Comparison of ENCODE assay signal across 10 cellular contexts in genomic region chr22:24181088-24181995, GRCh38. TPM values are rescaled to one million over a fixed set of nuclear protein-coding genes. Genes with fewer than 3 reads are reported as not detected.
DNase-seq lines count a peak whose midpoint lies in the region; ATAC-seq, FAIRE-seq and TF ChIP-seq lines count a peak whose summit lies in the region.
"Had no signal": no experiment of that assay in that cellular context is flagged by ENCODE, and none has a peak within 500 bp of the region (broad histone marks: within the 10 kb centered on the region; RNA-seq: fewer than 3 reads in every experiment).

Gene SUSD2 (plus strand): TSS chr22:24181487. CDS start chr22:24181520, 33 bp downstream.

- POLR2A ChIA-PET in HepG2 (lab: Yijun Ruan, JAX) = interaction anchor here (0.7 to 2.2 kb wide), 8 partner anchors 8 to 374 kb away, joined by 3 to 10 read pairs (median 3); partner anchors contain the start of gene MIF

- H3K36me3 ChIP-seq in HepG2 (replicated peaks in 1 of 2; ENCODE audit: control insufficient read depth in 1 of 2, insufficient read depth in 2 of 2, low read length in 2 of 2) (peaks cover 1 to 5% of the 10 kb centered on the region in 2 experiments; a peak in 2 of 5 replicates), transverse colon (peaks cover 0 to 3% (median 0%) of the 10 kb centered on the region in 4 donors)

- no peaks in the 10 kb centered on the region for H3K27me3 ChIP-seq in HepG2 (ENCODE audit: control insufficient read depth in 1 of 2, insufficient read depth in 2 of 2, low read length in 2 of 2)
- H3K27me3 ChIP-seq in transverse colon = no peaks in the 10 kb centered on the region

- intact Hi-C loops in HepG2 (cut with micrococcal nuclease; ENCODE audit: unreplicated experiment) = no loop called here
- intact Hi-C loops in transverse colon (cut with DNase I; ENCODE audit: low total_unique reads) = no loop called here

- FAIRE-seq in HepG2 (lab: Jason Lieb, UNC) = peak; percentile 53

- BruUV-seq in HepG2 (replicated peaks; lab: Mats Ljungman, UMichigan) = no TSS peak

- CTCF ChIA-PET in HepG2 (lab: Yijun Ruan, JAX; ENCODE audit: low intra/inter-chr PET ratio, low total read pairs) = no interaction called here

- H3K4me3 ChIP-seq in HepG2 (replicated peaks in 1 of 3; ENCODE audit: insufficient read depth in 1 of 3, low read depth in 2 of 3, low read length in 3 of 3) (peak within 1 kb of the TSS; percentile 25 to 74 (median 49)), transverse colon (no peak within 1 kb of the TSS)

- H4K20me1 ChIP-seq in HepG2 (ENCODE audit: insufficient read depth, low read length) = no peaks in the 10 kb centered on the region

- peak; percentile 68 for TF ChIP-seq POLR2A in HepG2 (IDR thresholded peaks at IDR 0.05; ENCODE audit: insufficient read depth in 1 of 2, low read depth in 2 of 2, low read length in 2 of 2)
- no peak for TF ChIP-seq POLR2A in transverse colon (IDR thresholded peaks at IDR 0.05)

- TF ChIP-seq RAD21 in HepG2 (CRISPR knock-in tag; IDR thresholded peaks at IDR 0.05) = 0 out of 2 replicates have a peak, but pooled peaks have one; percentile 14

- no peak within 1 kb of the TSS for H2AFZ ChIP-seq in HepG2 (ENCODE audit: low read length)

- WGBS in HepG2 (ENCODE audit: low lambda C conversion rate) = 3% methylated on average over 4 of the region's 35 CpGs
- WGBS in transverse colon (ENCODE audit: low coverage in 1 of 2), 2 donors = 53 to 63% methylated on average over 5 to 30 of the region's 35 CpGs

- DNase-seq in NCI-H748 (lab: John Stamatoyannopoulos, UW; ENCODE audit: unreplicated experiment) = peak; percentile 7
- DNase-seq in NCI-H748 treated with DMSO at 0.1 percent for 48 hours (lab: John Stamatoyannopoulos, UW) = no peak
- DNase-seq in cerebellar nuclear complex (lab: John Stamatoyannopoulos, UW) = peak; percentile 48 to 79
- DNase-seq in HepG2 (ENCODE audit: low spot score) = peak; percentile 76
- peak; percentile 62 for DNase-seq in transverse colon
- no peak for DNase-seq in inferior parietal cortex (ENCODE audit: extremely low spot score)
- DNase-seq in NCI-H1930 (lab: John Stamatoyannopoulos, UW) = no peak
- DNase-seq: activated gamma-delta T cell treated with Interleukin-2 at 50 U/mL for 16 hours, NCI-H1417 treated with DMSO at 0.1 percent for 48 hours had no signal

- no peaks in the 10 kb centered on the region for H3K79me2 ChIP-seq in HepG2 (ENCODE audit: insufficient read depth, low read length)

- H3K9ac ChIP-seq in HepG2 (ENCODE audit: insufficient read depth, low read depth, low read length) = peak within 1 kb of the TSS; percentile 52; the same call in 1 of the 2 replicates

- TF ChIP-seq EP300 in HepG2 (IDR thresholded peaks at IDR 0.05; ENCODE audit: low read depth in 2 of 2, low read length in 2 of 2) (peak in 1 of 2 experiments; percentile 5; a peak in 1 of 4 replicates), HepG2 (CRISPR knock-in tag; IDR thresholded peaks at IDR 0.05; ENCODE audit: borderline replicate concordance) (no peak; the same call in 1 of the 2 replicates), transverse colon (IDR thresholded peaks at IDR 0.05; ENCODE audit: low read depth) (no peak)

- in situ Hi-C loops in HepG2 (cut with HindIII; ENCODE audit: extremely low pct_ligation_motif_present, low pct_unique_long_range_greater_than_20kb) (no loop called here), transverse colon (cut with MboI; ENCODE audit: low pct_ligation_motif_present in 1 of 4, low pct_unique_long_range_greater_than_20kb in 1 of 4, low sequenced_read_pairs in 3 of 4) (no loop called here)

- peaks cover 23% of the 10 kb centered on the region for H3K4me1 ChIP-seq in HepG2 (ENCODE audit: insufficient read depth, low read length)
- H3K4me1 ChIP-seq in transverse colon = peaks cover 11 to 28% (median 19%) of the 10 kb centered on the region in 4 donors

- H3K27ac ChIP-seq in HepG2 (ENCODE audit: extremely low read length, insufficient read depth, low read length) (peak within 1 kb of the TSS; percentile 55), transverse colon (peak within 1 kb of the TSS; percentile 25 to 65 (median 40))

- 0 out of 2 replicates have a peak, but pooled peaks have one; percentile 2 for TF ChIP-seq CTCF in HepG2 (CRISPR knock-in tag; IDR thresholded peaks at IDR 0.05)
- TF ChIP-seq CTCF in transverse colon (IDR thresholded peaks at IDR 0.05) = no peak

- H3K4me2 ChIP-seq in HepG2 (ENCODE audit: low read depth, low read length) = peak within 1 kb of the TSS; percentile 98

- ATAC-seq in HepG2 (peak; percentile 83), GM19452 (IDR thresholded peaks at IDR 0.05; ENCODE audit: unreplicated experiment) (no peak)

- no peaks in the 10 kb centered on the region for H3K9me3 ChIP-seq in HepG2 (ENCODE audit: low read length)
- no peaks in the 10 kb centered on the region for H3K9me3 ChIP-seq in transverse colon

TF ChIP-seq in HepG2, 621 proteins besides CTCF, POLR2A, EP300 and RAD21 (continues in another document):
- TF ChIP-seq ZSCAN29 (CRISPR knock-in tag; conservative IDR thresholded peaks at IDR 0.05) (peak; percentile 81), ZFP37 (CRISPR knock-in tag; IDR thresholded peaks at IDR 0.05; ENCODE audit: borderline replicate concordance) (no peak), HNF4A (CRISPR knock-in tag; IDR thresholded peaks at IDR 0.05) (peak; percentile 90), HNF1B (CRISPR knock-in tag; IDR thresholded peaks at IDR 0.05) (0 out of 2 replicates have a peak, but pooled peaks have one; percentile 30), DBP (CRISPR knock-in tag; IDR thresholded peaks at IDR 0.05; ENCODE audit: not compliant biosample characterization) (peak; percentile 38), ZNF782 (CRISPR knock-in tag; IDR thresholded peaks at IDR 0.05; ENCODE audit: borderline replicate concordance) (peak; percentile 75; the same call in 1 of the 2 replicates), HNRNPL (IDR thresholded peaks at IDR 0.05; ENCODE audit: low read depth, low read length) (0 out of 2 replicates have a peak, but pooled peaks have one; percentile 59), KLF13 (CRISPR knock-in tag; IDR thresholded peaks at IDR 0.05) (0 out of 2 replicates have a peak, but pooled peaks have one; percentile 4)

RNA-seq across cellular contexts. Expression of gene SUSD2, which starts in this region (rescaled TPM):
- total RNA-seq in HepG2 (2016; rRNA removed; fragmentation: Illumina TruSeq; extraction: Trizol) = 0.94 and 2.1 TPM in 2 replicates
- 0.20 and 0.44 TPM in 2 replicates for total RNA-seq in HepG2 (2016; cell fraction: cytosol; rRNA removed; fragmentation: Illumina TruSeq; extraction: Trizol; ENCODE audit: low read depth)
- total RNA-seq in HepG2 (2016; cell fraction: insoluble cytoplasmic fraction; rRNA removed; fragmentation: Illumina TruSeq; extraction: Trizol) = 0.64 and 2.1 TPM in 2 replicates
- total RNA-seq in HepG2 (2016; cell fraction: membrane; rRNA removed; fragmentation: Illumina TruSeq; extraction: Trizol) = 0.48 and 0.49 TPM in 2 replicates
- 3.6 and 3.8 TPM in 2 replicates for total RNA-seq in HepG2 (2016; cell fraction: nucleus; rRNA removed; fragmentation: Illumina TruSeq; extraction: Trizol)
- 11.0 and 12.7 TPM in 2 replicates for polyA plus RNA-seq in HepG2 (2011; rRNA removed)
- 3.8 and 6.5 TPM in 2 replicates for polyA plus RNA-seq in HepG2 (2011; cell fraction: cytosol; rRNA removed)
- polyA plus RNA-seq in HepG2 (2011; cell fraction: nucleus; rRNA removed) = 12.4 and 16.2 TPM in 2 replicates
- polyA plus RNA-seq in HepG2 (2012) = 2.7 and 4.1 TPM in 2 replicates
- 0.27 and 0.36 TPM in 2 replicates for polyA plus RNA-seq in HepG2 (2016; cell fraction: cytosol; fragmentation: Illumina TruSeq; extraction: Trizol; ENCODE audit: low read depth)
- 1.3 and 1.8 TPM in 2 replicates for polyA plus RNA-seq in HepG2 (2016; cell fraction: insoluble cytoplasmic fraction; fragmentation: Illumina TruSeq; extraction: Trizol; ENCODE audit: low read depth)
- polyA plus RNA-seq in HepG2 (2016; cell fraction: membrane; fragmentation: Illumina TruSeq; extraction: Trizol; ENCODE audit: low read depth) = 0.41 and 0.74 TPM in 2 replicates
- 8.0 and 8.7 TPM in 2 replicates for polyA plus RNA-seq in HepG2 (2016; cell fraction: nucleus; fragmentation: Illumina TruSeq; extraction: Trizol; ENCODE audit: insufficient read depth, low read depth)
- polyA minus RNA-seq in HepG2 (2011; rRNA and poly(A)+ RNA removed; ENCODE audit: low replicate concordance) = 0.77 and 15.6 TPM in 2 replicates
- 5.4 and 6.8 TPM in 2 replicates for polyA minus RNA-seq in HepG2 (2011; cell fraction: cytosol; rRNA and poly(A)+ RNA removed)
- polyA minus RNA-seq in HepG2 (2011; cell fraction: nucleus; rRNA and poly(A)+ RNA removed) = 4.4 and 4.6 TPM in 2 replicates
- total RNA-seq in transverse colon = 10 to 100 TPM in 1 of 4 donors, 1 to 10 TPM in 2, under 1 TPM in 1; 0.37 to 67.7 (median 3.8) TPM

Comparison
In these comparisons a context has a peak if more than half of its experiments do, and no peak if none do; other contexts are left out.
1. DNase-seq: peak in NCI-H748 (single experiment), cerebellar nuclear complex (2 of 2), HepG2 (single experiment) and transverse colon (single experiment); none in NCI-H748 treated with DMSO at 0.1 percent for 48 hours (single experiment), inferior parietal cortex (single experiment) and NCI-H1930 (0 of 2).
2. H3K4me3 ChIP-seq: peak in HepG2 (3 of 3); none in transverse colon (0 of 4).